8 cellular contexts compared by ENCODE assay signal in genomic region chr1:223189903-223190724, GRCh38. TPM values are rescaled to one million over a fixed set of nuclear protein-coding genes. Genes with fewer than 3 reads are reported as not detected.
DNase-seq lines count a peak whose midpoint lies in the region; ATAC-seq and TF ChIP-seq lines count a peak whose summit lies in the region.

No MANE protein-coding gene starts in this region.

- H3K27ac Mint-ChIP-seq in WTC11, result no peak overlapping the region

- peaks cover 3% of the 10 kb centered on the region for H3K27me3 ChIP-seq in gastroesophageal sphincter

- ATAC-seq in gastroesophageal sphincter (no peak), WTC11 (no peak)

- H3K4me1 Mint-ChIP-seq in WTC11, result no peaks in the 10 kb centered on the region

- H3K9me3 ChIP-seq in gastroesophageal sphincter, result no peaks in the 10 kb centered on the region

- H3K9me3 Mint-ChIP-seq in WTC11, result no peaks in the 10 kb centered on the region

- H3K4me3 ChIP-seq in gastroesophageal sphincter, result no peak overlapping the region

- H3K4me3 Mint-ChIP-seq in WTC11, result no peak overlapping the region

- TF ChIP-seq CTCF in gastroesophageal sphincter (IDR thresholded peaks at IDR 0.05), result no peak
- TF ChIP-seq CTCF in WTC11 (IDR thresholded peaks at IDR 0.05), result no peak

- POLR2A ChIA-PET in WTC11 (lab: Charles Lee), result no interaction called here

- 71 to 89% methylated on average over 9 to 10 of the region's 10 CpGs for WGBS in gastroesophageal sphincter (ENCODE audit: low coverage in 1 of 2), 2 donors

- H3K36me3 Mint-ChIP-seq in WTC11, result no peaks in the 10 kb centered on the region

- CTCF ChIA-PET in WTC11 (lab: Charles Lee), result interaction anchor here (1.0 kb wide), 1 partner anchor 56 kb away, joined by 3 read pairs; no protein-coding TSS in a partner anchor

- H3K36me3 ChIP-seq in gastroesophageal sphincter, result no peaks in the 10 kb centered on the region

- no peak for TF ChIP-seq POLR2A in gastroesophageal sphincter (IDR thresholded peaks at IDR 0.05)

- peaks cover 8% of the 10 kb centered on the region; the same call in 1 of the 2 replicates for H3K27me3 Mint-ChIP-seq in WTC11 (ENCODE audit: low read depth)

- TF ChIP-seq EP300 in gastroesophageal sphincter (IDR thresholded peaks at IDR 0.05), result no peak

- H3K4me1 ChIP-seq in gastroesophageal sphincter, result no peaks in the 10 kb centered on the region

- peak; percentile 61 for DNase-seq in H4 (ENCODE audit: low spot score)
- peak; percentile 63 for DNase-seq in RPMI7951 (ENCODE audit: low read depth)
- peak; percentile 42 for DNase-seq in activated naive CD8-positive, alpha-beta T cell treated with anti-CD3 and anti-CD28 coated beads, Interleukin-2, amount 50 U/mL, for 16 hours (ENCODE audit: low read depth, low spot score)
- DNase-seq in stimulated activated CD4-positive, alpha-beta T cell treated with anti-CD3 and anti-CD28 coated beads, Interleukin-4, amount 100 ng/mL, for 48 hours (ENCODE audit: low read depth in 2 of 2), result peak; percentile 42 to 52
- no peak for DNase-seq in WTC11 (ENCODE audit: low spot score)
- DNase-seq in ACHN, result no peak
- no peak for DNase-seq in cerebellum (ENCODE audit: low spot score)

- in situ Hi-C loops in ACHN (cut with HindIII; ENCODE audit: low pct_ligation_motif_present, low pct_unique_long_range_greater_than_20kb, low sequenced_read_pairs), result no loop called here

- H3K27ac ChIP-seq in gastroesophageal sphincter, result no peak overlapping the region

TF ChIP-seq in WTC11, 78 proteins besides CTCF, POLR2A, EP300 and RAD21 (continues in another document):
- TF ChIP-seq JUN (CRISPR knock-in tag; IDR thresholded peaks at IDR 0.05) (no peak), SOX15 (CRISPR knock-in tag; IDR thresholded peaks at IDR 0.05) (no peak), NFYB (CRISPR knock-in tag; conservative IDR thresholded peaks at IDR 0.05; ENCODE audit: low read depth) (no peak), ATF3 (CRISPR knock-in tag; conservative IDR thresholded peaks at IDR 0.05) (no peak), ATF6 (CRISPR knock-in tag; IDR thresholded peaks at IDR 0.05) (no peak), USF2 (CRISPR knock-in tag; IDR thresholded peaks at IDR 0.05) (no peak), NR3C1 (CRISPR knock-in tag; conservative IDR thresholded peaks at IDR 0.05; ENCODE audit: low read depth) (no peak), ATF1 (CRISPR knock-in tag; IDR thresholded peaks at IDR 0.05) (no peak), E2F1 (CRISPR knock-in tag; IDR thresholded peaks at IDR 0.05) (no peak), MAX (CRISPR knock-in tag; IDR thresholded peaks at IDR 0.05) (no peak), ZNF423 (CRISPR knock-in tag; IDR thresholded peaks at IDR 0.05) (no peak), ESRRA (CRISPR knock-in tag; IDR thresholded peaks at IDR 0.05; ENCODE audit: borderline replicate concordance) (no peak), JAZF1 (CRISPR knock-in tag; IDR thresholded peaks at IDR 0.05) (no peak), PRDM15 (CRISPR knock-in tag; IDR thresholded peaks at IDR 0.05) (no peak), ATF2 (CRISPR knock-in tag; IDR thresholded peaks at IDR 0.05; ENCODE audit: borderline replicate concordance, low read depth) (no peak), ERG (CRISPR knock-in tag; IDR thresholded peaks at IDR 0.05) (no peak)

RNA-seq across cellular contexts. Expression of gene TLR5, which starts 47.1 kb away (rescaled TPM):
- total RNA-seq in H4 (2014; rRNA removed; shearing (Covaris generic)), result 2.1 TPM in 1 of 2 replicates, not detected in the other
- 0.20 TPM in 1 of 2 replicates, not detected in the other for total RNA-seq in RPMI7951 (2014; rRNA removed; shearing (Covaris generic))
- total RNA-seq in gastroesophageal sphincter (10 to 100 TPM in 1 of 4 donors, 1 to 10 TPM in 3; 3.5 to 15.1 (median 6.0) TPM), WTC11 (2021) (0.46 to 1.1 TPM (median 0.73 TPM) in 3 replicates), cerebellum (3.3 TPM)

Comparison
In these comparisons a context has a peak if more than half of its experiments do, and no peak if none do; other contexts are left out.
1. DNase-seq: peak in H4 (single experiment), RPMI7951 (single experiment), activated naive CD8-positive, alpha-beta T cell treated with anti-CD3 and anti-CD28 coated beads, Interleukin-2, amount 50 U/mL, for 16 hours (single experiment) and stimulated activated CD4-positive, alpha-beta T cell treated with anti-CD3 and anti-CD28 coated beads, Interleukin-4, amount 100 ng/mL, for 48 hours (2 of 2); none in WTC11 (single experiment), ACHN (single experiment) and cerebellum (single experiment).